26 cellular contexts compared by ENCODE assay signal in the genomic region with DNA sequence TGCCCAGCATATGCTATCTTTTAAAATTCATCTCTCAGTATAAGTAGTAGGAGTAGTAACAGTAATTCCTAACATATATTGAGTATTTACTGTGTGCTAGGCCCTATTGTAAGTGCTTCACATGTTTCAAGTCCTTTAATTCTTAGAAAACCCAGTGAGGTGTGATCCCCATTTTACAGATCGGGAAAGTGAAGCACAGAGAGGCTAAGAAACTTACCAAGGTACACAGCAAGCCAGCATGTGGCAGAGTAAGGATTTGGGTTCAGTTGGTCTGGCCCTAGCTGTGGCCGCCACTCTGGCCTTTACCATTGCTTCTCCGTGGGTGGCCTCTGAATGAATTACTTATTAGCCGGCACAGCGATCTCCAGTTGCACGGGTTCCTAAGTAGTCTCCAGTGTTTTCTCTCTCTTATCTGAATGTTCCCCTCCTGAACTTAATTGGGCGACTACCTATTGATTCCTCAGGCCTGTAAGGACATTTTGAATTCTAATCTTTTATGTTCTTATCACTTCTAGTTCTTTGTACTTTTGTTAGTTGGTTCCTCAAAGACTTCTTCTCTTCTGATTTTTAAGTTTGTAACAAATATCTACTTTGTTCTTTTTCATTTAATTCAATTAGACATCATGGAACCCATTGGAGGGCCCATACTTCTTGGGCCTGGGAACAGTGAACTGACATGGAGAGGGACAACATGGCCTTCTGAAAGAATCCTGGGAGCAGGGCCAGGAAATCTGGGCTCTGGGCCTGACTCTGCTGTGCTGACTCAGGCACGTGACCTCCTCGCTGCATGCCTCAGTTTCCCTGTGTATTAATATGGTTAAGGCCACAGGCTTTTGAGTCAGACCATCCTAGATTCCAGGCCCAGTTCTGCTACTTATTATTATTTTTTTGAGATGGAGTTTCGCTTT. TPM values are rescaled to one million over a fixed set of nuclear protein-coding genes. Genes with fewer than 3 reads are reported as not detected.
"Had no signal": no experiment of that assay in that cellular context is flagged by ENCODE, and none has a peak within 500 bp of the region (broad histone marks: within the 10 kb centered on the region; RNA-seq: fewer than 3 reads in every experiment).

No MANE protein-coding gene starts in this region.

- H3K4me2 ChIP-seq: neural progenitor cell had no signal

- ATAC-seq: activated CD4-positive, alpha-beta T cell treated with anti-CD3 and anti-CD28 coated beads for 36 hours; activated T-cell treated with anti-CD3 and anti-CD28 coated beads, Interleukin-2, amount 50 U/mL, for 4 hours; heart right ventricle; left colon; lower lobe of right lung; naive thymus-derived CD4-positive, alpha-beta T cell; psoas muscle; right cardiac atrium had no signal

- H3K27ac ChIP-seq: cardiac muscle cell, heart right ventricle, lower lobe of right lung, neural progenitor cell, psoas muscle, stomach, suprapubic skin, vagina had no signal

- H3K4me3 ChIP-seq: cardiac muscle cell, heart right ventricle, lower lobe of right lung, neural progenitor cell, psoas muscle, stomach, suprapubic skin, vagina had no signal

- H3K9ac ChIP-seq: neural progenitor cell had no signal

- H3K27me3 ChIP-seq: cardiac muscle cell, heart right ventricle, neural progenitor cell, stomach, suprapubic skin, vagina had no signal

- H3K36me3 ChIP-seq: cardiac muscle cell, neural progenitor cell had no signal

- DNase-seq: activated B cell treated with CpG ODN at 0.5 μM for 24 hours; activated CD4-positive, alpha-beta T cell treated with anti-CD3 and anti-CD28 coated beads for 36 hours; activated CD4-positive, alpha-beta T cell treated with anti-CD3 and anti-CD28 coated beads, Interleukin-2, amount 50 U/mL, for 4 hours; activated CD8-positive, alpha-beta memory T cell treated with anti-CD3 and anti-CD28 coated beads for 24 hours; activated CD8-positive, alpha-beta memory T cell treated with anti-CD3 and anti-CD28 coated beads, Interleukin-2, amount 50 U/mL, for 4 hours; activated naive CD4-positive, alpha-beta T cell treated with anti-CD3 and anti-CD28 coated beads for 36 hours; activated naive CD8-positive, alpha-beta T cell treated with anti-CD3 and anti-CD28 coated beads, Interleukin-2, amount 10 ng/mL, durations not matched to agents 7 days and 5 days; activated T-cell treated with anti-CD3 and anti-CD28 coated beads, Interleukin-2, amount 50 U/mL, for 4 hours; amniotic stem cell; effector CD4-positive, alpha-beta T cell; heart right ventricle; islet precursor cell; left colon; lower lobe of right lung; naive thymus-derived CD4-positive, alpha-beta T cell; stimulated activated CD4-positive, alpha-beta T cell treated with anti-CD3 and anti-CD28 coated beads, Interleukin-1b, Interleukin-23, amount 100 ng/mL, for 48 hours; stomach; T1000 had no signal

- FAIRE-seq: endometrium had no signal

- H2AFZ ChIP-seq: neural progenitor cell had no signal

- H3K9me3 ChIP-seq: heart right ventricle, lower lobe of right lung, psoas muscle, stomach, suprapubic skin, vagina had no signal

RNA-seq across cellular contexts. Expression of gene THPO, which starts 28.2 kb away (rescaled TPM):
- total RNA-seq: activated B cell treated with CpG ODN at 0.5 μM for 24 hours; activated CD4-positive, alpha-beta T cell treated with anti-CD3 and anti-CD28 coated beads for 36 hours; activated naive CD4-positive, alpha-beta T cell treated with anti-CD3 and anti-CD28 coated beads for 36 hours; activated naive CD8-positive, alpha-beta T cell treated with anti-CD3 and anti-CD28 coated beads, Interleukin-2, amount 10 ng/mL, durations not matched to agents 7 days and 5 days; activated T-cell treated with anti-CD3 and anti-CD28 coated beads, Interleukin-2, amount 50 U/mL, for 4 hours; epithelial cell of proximal tubule; left colon; naive thymus-derived CD4-positive, alpha-beta T cell; stomach had no signal
- polyA plus RNA-seq: naive thymus-derived CD4-positive, alpha-beta T cell had no signal

RNA-seq across cellular contexts. Expression of gene CHRD, which starts 30.0 kb away (rescaled TPM):
- total RNA-seq: activated B cell treated with CpG ODN at 0.5 μM for 24 hours; activated naive CD4-positive, alpha-beta T cell treated with anti-CD3 and anti-CD28 coated beads for 36 hours; activated naive CD8-positive, alpha-beta T cell treated with anti-CD3 and anti-CD28 coated beads, Interleukin-2, amount 10 ng/mL, durations not matched to agents 7 days and 5 days; epithelial cell of proximal tubule; naive thymus-derived CD4-positive, alpha-beta T cell had no signal
- polyA plus RNA-seq: naive thymus-derived CD4-positive, alpha-beta T cell had no signal
